In genomic region chr18:13540783-13541182, GRCh38 we compare ENCODE assay signal across 14 cellular contexts.
A peak's percentile ranks its signal among the peaks of the same experiment; 100 is the strongest.
DNase-seq lines count a peak whose midpoint lies in the region; ATAC-seq and TF ChIP-seq lines count a peak whose summit lies in the region.
"Had no signal": no experiment of that assay in that cellular context is flagged by ENCODE, and none has a peak within 500 bp of the region (broad histone marks: within the 10 kb centered on the region; RNA-seq: fewer than 3 reads in every experiment).

No MANE protein-coding gene starts in this region.

- peak; percentile 12 for ATAC-seq in CD4-positive, alpha-beta T cell (ENCODE audit: poor library complexity)
- peak; percentile 48 to 75 (median 63) for ATAC-seq in T-cell (replicated peaks in 1 of 4)
- no peak for ATAC-seq in GM19035 (IDR thresholded peaks at IDR 0.05; ENCODE audit: unreplicated experiment)
- ATAC-seq in HG03175 (IDR thresholded peaks at IDR 0.05; ENCODE audit: unreplicated experiment), result no peak
- ATAC-seq: effector memory CD8-positive, alpha-beta T cell had no signal

- peak overlapping the region; percentile 89 for H3K27ac Mint-ChIP-seq in CD4-positive, alpha-beta T cell
- peak overlapping the region; percentile 64 to 76 for H3K27ac Mint-ChIP-seq in T-cell

- H3K9me3 ChIP-seq in CD4-positive, alpha-beta T cell (ENCODE audit: control insufficient read depth, low read length), result no peaks in the 10 kb centered on the region

- CTCF ChIA-PET in CD4-positive, alpha-beta T cell (lab: Charles Lee), result no interaction called here
- CTCF ChIA-PET in T-cell (lab: Charles Lee), result interaction anchor here (0.6 to 1.0 kb wide), 2 partner anchors 16 to 325 kb away, joined by 3 read pairs; no protein-coding TSS in a partner anchor

- H3K4me1 Mint-ChIP-seq in CD4-positive, alpha-beta T cell (ENCODE audit: low read depth), result peaks cover 63% of the 10 kb centered on the region
- H3K4me1 Mint-ChIP-seq in T-cell, result peaks cover 54 to 65% (median 55%) of the 10 kb centered on the region in 3 donors

- no peak for TF ChIP-seq CTCF in CD4-positive, alpha-beta T cell (IDR thresholded peaks at IDR 0.05)

- POLR2A ChIA-PET in CD4-positive, alpha-beta T cell (lab: Charles Lee), result no interaction called here
- POLR2A ChIA-PET in T-cell (lab: Charles Lee), result no interaction called here

- no peaks in the 10 kb centered on the region for H3K27me3 ChIP-seq in CD4-positive, alpha-beta T cell (ENCODE audit: control insufficient read depth, insufficient read depth, low read length)

- H3K27me3 Mint-ChIP-seq in CD4-positive, alpha-beta T cell, result no peaks in the 10 kb centered on the region
- H3K27me3 Mint-ChIP-seq in T-cell, result no peaks in the 10 kb centered on the region
- H3K27me3 Mint-ChIP-seq: effector memory CD8-positive, alpha-beta T cell had no signal

- intact Hi-C loops in CD4-positive, alpha-beta T cell (cut with DNase I, micrococcal nuclease), result no loop called here

- peak in 3 of 10 experiments; percentile 24 to 28 (median 24) for DNase-seq in CD4-positive, alpha-beta T cell
- peak in 31 of 34 experiments; percentile 7 to 69 (median 36) for DNase-seq in T-cell
- peak; percentile 21 for DNase-seq in astrocyte of the hippocampus (ENCODE audit: low read depth, low spot score)
- DNase-seq in stimulated activated CD8-positive, alpha-beta memory T cell treated with anti-CD3 and anti-CD28 coated beads, Interleukin-4, amount 100 ng/mL, for 24 hours (ENCODE audit: low read depth), result peak; percentile 30
- DNase-seq in NCI-H187 treated with DMSO at 0.1 percent for 48 hours (lab: John Stamatoyannopoulos, UW), result no peak
- no peak for DNase-seq in SIG-M5 (lab: John Stamatoyannopoulos, UW)
- DNase-seq: activated CD4-positive, CD25-positive, alpha-beta regulatory T cell treated with anti-CD3 and anti-CD28 coated beads, Interleukin-2, amount 50 U/mL, for 72 hours; COR-L47; effector memory CD8-positive, alpha-beta T cell; Kasumi-1; kidney had no signal

- H3K36me3 Mint-ChIP-seq in CD4-positive, alpha-beta T cell (ENCODE audit: low read depth), result peaks cover 24% of the 10 kb centered on the region
- H3K36me3 Mint-ChIP-seq in T-cell, result peaks cover 16% of the 10 kb centered on the region

- no peaks in the 10 kb centered on the region for H3K9me3 Mint-ChIP-seq in CD4-positive, alpha-beta T cell
- H3K9me3 Mint-ChIP-seq in T-cell, result no peaks in the 10 kb centered on the region
- H3K9me3 Mint-ChIP-seq: effector memory CD8-positive, alpha-beta T cell had no signal

- H3K27ac ChIP-seq in CD4-positive, alpha-beta T cell (ENCODE audit: low read depth, low read length), result no peak overlapping the region
- H3K27ac ChIP-seq: skin epidermis had no signal

- H3K4me3 Mint-ChIP-seq in CD4-positive, alpha-beta T cell, result peak overlapping the region; percentile 5
- peak overlapping the region in 2 of 3 donors; percentile 51 to 64 for H3K4me3 Mint-ChIP-seq in T-cell
- H3K4me3 Mint-ChIP-seq: effector memory CD8-positive, alpha-beta T cell had no signal

Comparison
In these comparisons a context has a peak if more than half of its experiments do, and no peak if none do; other contexts are left out.
1. ATAC-seq: peak in CD4-positive, alpha-beta T cell (single experiment) and T-cell (4 of 4); none in GM19035 (single experiment) and HG03175 (single experiment).
2. DNase-seq: peak in T-cell (31 of 34), astrocyte of the hippocampus (single experiment) and stimulated activated CD8-positive, alpha-beta memory T cell treated with anti-CD3 and anti-CD28 coated beads, Interleukin-4, amount 100 ng/mL, for 24 hours (single experiment); none in NCI-H187 treated with DMSO at 0.1 percent for 48 hours (single experiment) and SIG-M5 (single experiment).